8 cellular contexts compared by ENCODE assay signal in genomic region chr19:16572332-16573211, GRCh38. TPM values are rescaled to one million over a fixed set of nuclear protein-coding genes. Genes with fewer than 3 reads are reported as not detected.
A peak's percentile ranks its signal among the peaks of the same experiment; 100 is the strongest.
DNase-seq lines count a peak whose midpoint lies in the region; ATAC-seq and TF ChIP-seq lines count a peak whose summit lies in the region.

TSS of gene SLC35E1 (minus strand) at chr19:16572415. CDS start at chr19:16572364, 51 bp downstream.

- H3K4me3 ChIP-seq in Jurkat, Clone E6-1 (ENCODE audit: low read length) = peak within 1 kb of the TSS; percentile 95
- peak within 1 kb of the TSS; percentile 89 to 94 for H3K4me3 ChIP-seq in mucosa of rectum (ENCODE audit: low read length in 2 of 2)

- no peaks in the 10 kb centered on the region for H3K27me3 Mint-ChIP-seq in activated T-cell treated with anti-CD3 and anti-CD28 coated beads, Interleukin-2, amount 50 U/mL, for 24 hours

- DNase-seq in DMS53 treated with DMSO at 0.1 percent for 48 hours (lab: John Stamatoyannopoulos, UW; ENCODE audit: unreplicated experiment) (peak; percentile 84), erythroblast (lab: John Stamatoyannopoulos, UW) (peak; percentile 97 to 98)
- peak; percentile 86 for DNase-seq in Jurkat, Clone E6-1 (ENCODE audit: low read depth, low spot score)
- DNase-seq in activated T-cell treated with anti-CD3 and anti-CD28 coated beads, Interleukin-2, amount 50 U/mL, for 24 hours = peak; percentile 94
- peak; percentile 76 to 88 for DNase-seq in stimulated activated CD8-positive, alpha-beta memory T cell treated with anti-CD3 and anti-CD28 coated beads, Interleukin-4, amount 100 ng/mL, for 4 hours (ENCODE audit: low read depth in 2 of 2, low spot score in 1 of 2)

- H3K36me3 Mint-ChIP-seq in activated T-cell treated with anti-CD3 and anti-CD28 coated beads, Interleukin-2, amount 50 U/mL, for 24 hours (ENCODE audit: low read depth) = peaks cover 80% of the 10 kb centered on the region

- peaks cover 21 to 26% of the 10 kb centered on the region in 2 donors for H3K4me1 ChIP-seq in mucosa of rectum (ENCODE audit: control insufficient read depth in 2 of 2, insufficient read depth in 2 of 2, low read length in 2 of 2)

- peak; percentile 71 for ATAC-seq in GM21717 (IDR thresholded peaks at IDR 0.05; ENCODE audit: unreplicated experiment)

- H3K27me3 ChIP-seq in mucosa of rectum (ENCODE audit: control insufficient read depth in 2 of 2, insufficient read depth in 2 of 2, low read length in 2 of 2) = no peaks in the 10 kb centered on the region

- peak within 1 kb of the TSS; percentile 79 to 85 for H3K9ac ChIP-seq in mucosa of rectum (ENCODE audit: low read depth in 1 of 2, low read length in 2 of 2)

- no peaks in the 10 kb centered on the region for H3K9me3 Mint-ChIP-seq in activated T-cell treated with anti-CD3 and anti-CD28 coated beads, Interleukin-2, amount 50 U/mL, for 24 hours

- H3K36me3 ChIP-seq in mucosa of rectum (ENCODE audit: control insufficient read depth in 2 of 2, insufficient read depth in 2 of 2, low read length in 2 of 2) = peaks cover 17 to 36% of the 10 kb centered on the region in 2 donors

- peak within 1 kb of the TSS; percentile 98 for H3K4me3 Mint-ChIP-seq in activated T-cell treated with anti-CD3 and anti-CD28 coated beads, Interleukin-2, amount 50 U/mL, for 24 hours

- peak within 1 kb of the TSS; percentile 97 for H3K27ac Mint-ChIP-seq in activated T-cell treated with anti-CD3 and anti-CD28 coated beads, Interleukin-2, amount 50 U/mL, for 24 hours

- no peaks in the 10 kb centered on the region for H3K9me3 ChIP-seq in mucosa of rectum (ENCODE audit: control insufficient read depth in 2 of 2, low read length in 2 of 2)

- H3K4me1 Mint-ChIP-seq in activated T-cell treated with anti-CD3 and anti-CD28 coated beads, Interleukin-2, amount 50 U/mL, for 24 hours (ENCODE audit: low read depth) = peaks cover 66% of the 10 kb centered on the region

- peak within 1 kb of the TSS; percentile 84 to 85 for H3K27ac ChIP-seq in mucosa of rectum (ENCODE audit: low read depth in 2 of 2, low read length in 2 of 2)

- TF ChIP-seq POLR2A in erythroblast (IDR thresholded peaks at IDR 0.05; ENCODE audit: low read length) = peak; percentile 73

TF ChIP-seq in PFSK-1, 5 proteins besides CTCF, POLR2A, EP300 and RAD21:
- TF ChIP-seq POLR2AphosphoS5 (IDR thresholded peaks at IDR 0.05; ENCODE audit: low read depth, low read length) (peak; percentile 68), TAF1 (IDR thresholded peaks at IDR 0.05; ENCODE audit: borderline replicate concordance, insufficient read depth, low read length) (0 out of 2 replicates have a peak, but pooled peaks have one; percentile 30), SIN3A (IDR thresholded peaks at IDR 0.05; ENCODE audit: borderline replicate concordance, insufficient read depth, low read length) (peak; percentile 55; the same call in 1 of the 2 replicates), REST (IDR thresholded peaks at IDR 0.05; ENCODE audit: insufficient read depth in 1 of 2, low read depth in 2 of 2, low read length in 2 of 2) (0 out of 4 replicates have a peak, but pooled peaks of 1 of the 2 experiments have one; percentile 23), FOXP2 (optimal IDR thresholded peaks at IDR 0.05; ENCODE audit: borderline replicate concordance, extremely low read depth, extremely low read length, insufficient read depth) (peak; percentile 98)

RNA-seq across cellular contexts. Expression of gene SLC35E1, which starts in this region (rescaled TPM):
- 34.3 TPM for polyA plus RNA-seq in Jurkat, Clone E6-1 (2012; ENCODE audit: insufficient read depth, insufficient read length)
- polyA plus RNA-seq in PFSK-1 (2012; ENCODE audit: insufficient read length, low read depth) = 33.5 TPM

Comparison
In these comparisons a context has a peak if more than half of its experiments do, and no peak if none do; other contexts are left out.
1. Peak in every context shown above with its lines: DNase-seq, ATAC-seq, H3K4me3 ChIP-seq and H3K27ac ChIP-seq.